ENCODE assay signal across 21 cellular contexts in the genomic region with DNA sequence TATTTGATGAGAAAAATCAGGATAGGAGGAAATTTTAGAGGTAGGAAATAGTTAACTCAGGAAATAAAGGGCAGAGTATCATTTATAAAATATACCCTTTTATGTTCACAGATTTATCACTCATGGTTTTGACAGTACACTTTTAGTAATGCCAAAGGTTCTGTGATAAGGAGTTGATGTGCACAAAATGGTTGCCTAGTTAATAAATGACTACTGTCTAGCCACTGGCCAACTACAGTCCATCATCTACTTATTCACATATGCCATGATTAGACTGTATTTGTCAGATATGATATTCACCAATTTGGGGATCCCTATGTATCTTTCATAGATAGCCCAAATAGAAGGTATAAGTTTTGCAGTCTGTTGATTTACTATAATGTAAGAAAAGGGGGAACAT. TPM values are rescaled to one million over a fixed set of nuclear protein-coding genes. Genes with fewer than 3 reads are reported as not detected.
DNase-seq lines count a peak whose midpoint lies in the region; ATAC-seq, FAIRE-seq and TF ChIP-seq lines count a peak whose summit lies in the region.
"Had no signal": no experiment of that assay in that cellular context is flagged by ENCODE, and none has a peak within 500 bp of the region (broad histone marks: within the 10 kb centered on the region; RNA-seq: fewer than 3 reads in every experiment).

No MANE protein-coding gene starts in this region.

- peak; percentile 28 for FAIRE-seq in GM12891 (lab: Jason Lieb, UNC)
- no peak for FAIRE-seq in pancreas (lab: Jason Lieb, UNC)
- FAIRE-seq: G401.6 had no signal

- H3K27ac ChIP-seq in pancreas, result no peak overlapping the region
- no peak overlapping the region for H3K27ac ChIP-seq in testis
- H3K27ac ChIP-seq: 22Rv1, Peyer's patch had no signal

- H3K36me3 ChIP-seq in pancreas (peaks cover 0 to 5% (median 0%) of the 10 kb centered on the region in 3 donors), testis (ENCODE audit: low read depth, missing control alignments) (no peaks in the 10 kb centered on the region)

- H3K4me1 ChIP-seq in pancreas (peaks cover 0 to 14% (median 9%) of the 10 kb centered on the region in 3 donors), testis (peaks cover 3% of the 10 kb centered on the region)

- ATAC-seq in pancreas (peak; percentile 64 to 85 (median 74)), GM19452 (IDR thresholded peaks at IDR 0.05; ENCODE audit: unreplicated experiment) (no peak)
- ATAC-seq: GM23338, HCT116, Right ventricle myocardium inferior had no signal

- intact Hi-C loops in pancreas (cut with DNase I) (no loop called here), testis (cut with DNase I; ENCODE audit: low total_unique reads) (no loop called here)

- TF ChIP-seq CTCF in pancreas (IDR thresholded peaks at IDR 0.05) (no peak), testis (IDR thresholded peaks at IDR 0.05) (no peak)

- DNase-seq in DMS53 (lab: John Stamatoyannopoulos, UW) (peak; percentile 54), DMS53 treated with DMSO at 0.1 percent for 48 hours (lab: John Stamatoyannopoulos, UW; ENCODE audit: unreplicated experiment) (no peak), GM12891 (ENCODE audit: insufficient read length, low spot score) (no peak), glomerular visceral epithelial cell (ENCODE audit: extremely low spot score) (peak; percentile 12), pancreas (no peak), testis (no peak)
- DNase-seq in activated CD4-positive, alpha-beta T cell treated with anti-CD3 and anti-CD28 coated beads for 48 hours, result no peak
- DNase-seq: CD4-positive, alpha-beta memory T cell; DND-41; KG1; NCI-H1694 treated with DMSO at 0.1 percent for 48 hours; NCI-H510A; NCI-H748 treated with DMSO at 0.1 percent for 48 hours; NK-92 treated with Interleukin-12 subunit alpha and Interleukin-12 subunit beta, amount 100 ng/mL, for 24 hours; Peyer's patch had no signal

- TF ChIP-seq POLR2A in GM12891 (IDR thresholded peaks at IDR 0.05; ENCODE audit: low read depth, low read length) (no peak), testis (IDR thresholded peaks at IDR 0.05) (no peak)

- H3K9me3 ChIP-seq in pancreas (no peaks in the 10 kb centered on the region), testis (no peaks in the 10 kb centered on the region)
- H3K9me3 ChIP-seq: Peyer's patch had no signal

- H3K27me3 ChIP-seq in pancreas (no peaks in the 10 kb centered on the region), testis (no peaks in the 10 kb centered on the region)
- H3K27me3 ChIP-seq: Peyer's patch had no signal

- H3K4me3 ChIP-seq in pancreas (no peak overlapping the region), testis (no peak overlapping the region)
- H3K4me3 ChIP-seq: GM23338, Peyer's patch had no signal

TF ChIP-seq in GM12891, 5 proteins besides CTCF, POLR2A, EP300 and RAD21:
- no peak for TF ChIP-seq TAF1 (IDR thresholded peaks at IDR 0.05; ENCODE audit: low read depth, low read length)
- no peak for TF ChIP-seq SPI1 (IDR thresholded peaks at IDR 0.05; ENCODE audit: low read depth, low read length)
- no peak for TF ChIP-seq POU2F2 (IDR thresholded peaks at IDR 0.05; ENCODE audit: low read depth, low read length)
- TF ChIP-seq POLR2AphosphoS5 (IDR thresholded peaks at IDR 0.05; ENCODE audit: low read depth, low read length), result no peak
- TF ChIP-seq PAX5 (IDR thresholded peaks at IDR 0.05; ENCODE audit: insufficient read depth, low read length, severe bottlenecking), result no peak

RNA-seq across cellular contexts. Expression of gene GXYLT1, which starts 19.2 kb away (rescaled TPM):
- polyA plus RNA-seq in GM12891 (2012; ENCODE audit: low read depth, missing spikeins), result 3.5 TPM
- total RNA-seq in pancreas (1 to 10 TPM; 3.2 to 7.2 (median 4.3) TPM), testis (10 to 100 TPM; 28.5 to 29.9 TPM)
- polyA plus RNA-seq in pancreas (1 to 10 TPM in 1 of 2 donors, under 1 TPM in 1; 0.87 to 2.2 TPM), testis (ENCODE audit: insufficient read depth, low read depth, low replicate concordance) (13.7 TPM)

Comparison
In these comparisons a context has a peak if more than half of its experiments do, and no peak if none do; other contexts are left out.
1. DNase-seq: peak in DMS53 (single experiment) and glomerular visceral epithelial cell (single experiment); none in DMS53 treated with DMSO at 0.1 percent for 48 hours (single experiment), GM12891 (single experiment), pancreas (0 of 6), testis (single experiment) and activated CD4-positive, alpha-beta T cell treated with anti-CD3 and anti-CD28 coated beads for 48 hours (single experiment).